Comparison of ENCODE assay signal across 8 cellular contexts in the genomic region with DNA sequence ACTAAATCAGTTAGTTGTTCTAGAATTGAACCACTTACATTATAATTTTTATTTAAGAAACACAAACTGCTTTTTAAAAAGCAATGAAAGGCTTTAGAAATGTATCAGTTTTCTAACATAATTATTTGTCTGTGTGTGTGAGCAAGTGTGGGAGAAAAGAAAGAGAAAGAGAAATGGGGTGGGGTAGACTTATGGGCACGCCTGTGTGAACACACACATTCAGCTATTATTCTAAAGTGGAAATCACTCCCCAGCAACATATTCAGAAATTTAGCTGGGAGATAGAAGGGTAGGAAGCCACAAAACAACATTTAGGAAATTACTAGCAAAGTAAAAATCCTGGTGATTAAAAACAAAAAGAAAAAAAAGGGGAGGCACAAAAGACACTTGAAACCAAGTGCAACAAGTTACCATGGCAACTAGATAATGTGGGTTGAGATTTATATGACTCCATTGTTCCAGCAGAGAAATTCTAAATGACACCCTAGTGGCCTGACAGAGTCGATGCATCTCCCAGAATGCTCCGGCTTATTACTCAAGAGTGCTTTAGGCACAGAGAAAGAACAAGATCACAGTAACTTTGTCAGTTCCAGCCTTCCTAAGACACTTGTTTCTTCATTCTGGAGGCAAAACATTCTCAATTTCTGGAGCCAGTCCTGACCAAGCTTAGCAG.
DNase-seq lines count a peak whose midpoint lies in the region.

No MANE protein-coding gene starts in this region.

- H3K9me3 ChIP-seq in HAP-1 = no peaks in the 10 kb centered on the region

- H3K4me3 ChIP-seq in HAP-1 = no peak overlapping the region

- H3K4me1 ChIP-seq in HAP-1 = peaks cover 34% of the 10 kb centered on the region

- no peaks in the 10 kb centered on the region for H3K36me3 ChIP-seq in HAP-1 (replicated peaks)

- peak overlapping the region; percentile 65 for H3K27ac ChIP-seq in caudate nucleus (ENCODE audit: low read depth, low read length)

- no peaks in the 10 kb centered on the region for H3K27me3 ChIP-seq in HAP-1 (ENCODE audit: low read depth)

- in situ Hi-C loops in HAP-1 (cut with MboI; ENCODE audit: low sequenced_read_pairs) = no loop called here

- DNase-seq in NCI-H1092 (lab: John Stamatoyannopoulos, UW) = peak; percentile 29
- no peak for DNase-seq in NCI-H1092 treated with DMSO at 0.1 percent for 48 hours (lab: John Stamatoyannopoulos, UW)
- peak; percentile 73 to 98 for DNase-seq in HAP-1 (ENCODE audit: low spot score in 2 of 2)
- peak; percentile 8 to 9 for DNase-seq in NCI-H1930 (lab: John Stamatoyannopoulos, UW)
- peak in 18 of 61 donors; percentile 0 to 80 (median 14) for DNase-seq in caudate nucleus (lab: John Stamatoyannopoulos, UW)
- DNase-seq in renal cortical epithelial cell (ENCODE audit: low read depth) = peak; percentile 74
- no peak for DNase-seq in stimulated activated naive CD4-positive, alpha-beta T cell (lab: John Stamatoyannopoulos, UW)
- no peak for DNase-seq in stimulated activated CD4-positive, alpha-beta T cell treated with anti-CD3 and anti-CD28 coated beads, Interleukin-4, amount 100 ng/mL, for 4 hours

Comparison
In these comparisons a context has a peak if more than half of its experiments do, and no peak if none do; other contexts are left out.
1. DNase-seq: peak in NCI-H1092 (single experiment), HAP-1 (2 of 2), NCI-H1930 (2 of 2) and renal cortical epithelial cell (single experiment); none in NCI-H1092 treated with DMSO at 0.1 percent for 48 hours (single experiment), stimulated activated naive CD4-positive, alpha-beta T cell (0 of 6) and stimulated activated CD4-positive, alpha-beta T cell treated with anti-CD3 and anti-CD28 coated beads, Interleukin-4, amount 100 ng/mL, for 4 hours (0 of 2).